In genomic region chr19:38773469-38774177, GRCh38 we compare ENCODE assay signal across 1 cellular context.
TF ChIP-seq lines count a peak whose summit lies in the region.

Gene LGALS7 (minus strand): TSS chr19:38773517. CDS start chr19:38773492, 25 bp downstream.

TF ChIP-seq in HepG2, 621 proteins besides CTCF, POLR2A, EP300 and RAD21:
- TF ChIP-seq GFI1 (CRISPR knock-in tag; IDR thresholded peaks at IDR 0.05; ENCODE audit: borderline replicate concordance) (no peak), ARID2 (CRISPR knock-in tag; IDR thresholded peaks at IDR 0.05; ENCODE audit: borderline replicate concordance) (no peak), AHDC1 (CRISPR knock-in tag; IDR thresholded peaks at IDR 0.05; ENCODE audit: borderline replicate concordance) (no peak), TCF7 (IDR thresholded peaks at IDR 0.05; ENCODE audit: low read depth) (no peak)
